In genomic region chr21:45860493-45861155, GRCh38 we compare ENCODE assay signal across 19 cellular contexts.
"Had no signal": no experiment of that assay in that cellular context is flagged by ENCODE, and none has a peak within 500 bp of the region (broad histone marks: within the 10 kb centered on the region; RNA-seq: fewer than 3 reads in every experiment).

No MANE protein-coding gene starts in this region.

- H3K4me1 ChIP-seq: transverse colon had no signal

- H3K27me3 Mint-ChIP-seq: activated CD4-positive, alpha-beta T cell treated with anti-CD3 and anti-CD28 coated beads, Interleukin-2, amount 10 ng/mL, durations not matched to agents 24 days and 14 days had no signal

- H3K9me3 Mint-ChIP-seq: activated CD4-positive, alpha-beta T cell treated with anti-CD3 and anti-CD28 coated beads, Interleukin-2, amount 10 ng/mL, durations not matched to agents 24 days and 14 days; activated naive CD4-positive, alpha-beta T cell treated with anti-CD3 and anti-CD28 coated beads for 36 hours; activated T-helper 2 cell treated with anti-CD3 and anti-CD28 coated beads, Interferon-gamma antibody, Interleukin-2, Interleukin-4, amounts not matched to agents 10 μg/mL and 5 μg/mL and 100 μg/mL, durations not matched to agents 14 hours and 24 hours and 36 hours; nephron progenitor cell had no signal

- H3K4me3 ChIP-seq: dorsolateral prefrontal cortex, transverse colon had no signal

- FAIRE-seq: astrocyte, endometrium, keratinocyte had no signal

- ATAC-seq: activated CD8-positive, alpha-beta T cell treated with anti-CD3 and anti-CD28 coated beads, Interleukin-2, amount 10 ng/mL, durations not matched to agents 7 days and 5 days; esophagus mucosa; left ventricle myocardium superior had no signal

- H3K4me3 Mint-ChIP-seq: activated CD4-positive, alpha-beta T cell treated with anti-CD3 and anti-CD28 coated beads, Interleukin-2, amount 10 ng/mL, durations not matched to agents 24 days and 14 days; activated CD8-positive, alpha-beta T cell treated with anti-CD3 and anti-CD28 coated beads, Interleukin-2, amount 10 ng/mL, durations not matched to agents 7 days and 5 days; activated naive CD4-positive, alpha-beta T cell treated with anti-CD3 and anti-CD28 coated beads for 36 hours; nephron progenitor cell had no signal

- H3K4me1 Mint-ChIP-seq: activated CD4-positive, alpha-beta T cell treated with anti-CD3 and anti-CD28 coated beads, Interleukin-2, amount 10 ng/mL, durations not matched to agents 24 days and 14 days had no signal

- H3K27ac ChIP-seq: dorsolateral prefrontal cortex, transverse colon had no signal

- H3K27me3 ChIP-seq: transverse colon had no signal

- DNase-seq: activated CD4-positive, alpha-beta T cell treated with anti-CD3 and anti-CD28 coated beads, Interleukin-2, amount 10 ng/mL, durations not matched to agents 24 days and 14 days; activated CD4-positive, CD25-positive, alpha-beta regulatory T cell; activated CD8-positive, alpha-beta T cell treated with anti-CD3 and anti-CD28 coated beads, Interleukin-2, amount 10 ng/mL, durations not matched to agents 7 days and 5 days; activated naive CD4-positive, alpha-beta T cell treated with anti-CD3 and anti-CD28 coated beads for 36 hours; left ventricle myocardium superior; mesenchymal stem cell; nephron progenitor cell; stimulated activated CD4-positive, alpha-beta T cell treated with anti-CD3 and anti-CD28 coated beads, Interleukin-12 subunit alpha, Interleukin-12 subunit beta, amount 100 ng/mL, for 4 hours; stimulated activated CD4-positive, alpha-beta T cell treated with anti-CD3 and anti-CD28 coated beads, Interleukin-2, amount 100 ng/mL, for 24 hours; stimulated activated naive CD4-positive, alpha-beta T cell; substantia nigra; SW 1271; transverse colon had no signal

- H3K27ac Mint-ChIP-seq: activated CD4-positive, alpha-beta T cell treated with anti-CD3 and anti-CD28 coated beads, Interleukin-2, amount 10 ng/mL, durations not matched to agents 24 days and 14 days; activated CD8-positive, alpha-beta T cell treated with anti-CD3 and anti-CD28 coated beads, Interleukin-2, amount 10 ng/mL, durations not matched to agents 7 days and 5 days; activated naive CD4-positive, alpha-beta T cell treated with anti-CD3 and anti-CD28 coated beads for 36 hours; activated T-helper 2 cell treated with anti-CD3 and anti-CD28 coated beads, Interferon-gamma antibody, Interleukin-2, Interleukin-4, amounts not matched to agents 10 μg/mL and 5 μg/mL and 100 μg/mL, durations not matched to agents 14 hours and 24 hours and 36 hours had no signal

- H3K36me3 ChIP-seq: transverse colon had no signal
